Comparison of ENCODE assay signal across 36 cellular contexts in the genomic region with DNA sequence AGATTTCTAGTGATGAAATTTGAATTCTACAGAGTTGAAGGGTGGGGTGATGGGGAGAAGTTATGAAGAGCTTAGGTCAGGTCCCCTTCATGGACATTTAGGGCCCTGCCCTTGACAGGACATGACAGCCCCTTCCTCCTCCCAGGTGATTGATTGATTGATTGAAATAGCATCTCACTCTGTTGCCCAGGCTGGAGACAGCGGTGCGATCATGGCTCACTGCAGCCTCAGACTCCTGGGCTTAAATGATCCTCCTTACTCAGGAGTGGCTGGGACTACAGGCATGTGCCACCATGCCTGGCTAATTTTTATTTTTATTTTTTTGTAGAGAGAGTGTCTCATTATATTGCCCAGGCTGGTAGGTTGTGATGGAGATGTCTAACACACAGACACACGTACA. TPM values are rescaled to one million over a fixed set of nuclear protein-coding genes. Genes with fewer than 3 reads are reported as not detected.
"Had no signal": no experiment of that assay in that cellular context is flagged by ENCODE, and none has a peak within 500 bp of the region (broad histone marks: within the 10 kb centered on the region; RNA-seq: fewer than 3 reads in every experiment).

No MANE protein-coding gene starts in this region.

- H3K27me3 ChIP-seq: adrenal gland, body of pancreas, brain microvascular endothelial cell, breast epithelium had no signal

- H3K27ac ChIP-seq: adrenal gland, body of pancreas, brain microvascular endothelial cell, breast epithelium, VCaP had no signal

- H3K9me3 ChIP-seq: adrenal gland, body of pancreas, breast epithelium had no signal

- H3K36me3 ChIP-seq: adrenal gland, brain microvascular endothelial cell, breast epithelium had no signal

- H3K4me1 ChIP-seq: adrenal gland, body of pancreas, breast epithelium had no signal

- FAIRE-seq: astrocyte, TTC549 had no signal

- ATAC-seq: activated CD8-positive, alpha-beta T cell treated with anti-CD3 and anti-CD28 coated beads for 36 hours; activated naive CD4-positive, alpha-beta T cell treated with anti-CD3 and anti-CD28 coated beads, Interleukin-2, amount 50 U/mL, for 72 hours; activated T-cell treated with anti-CD3 and anti-CD28 coated beads, Interleukin-2, amount 50 U/mL, for 4 hours; activated T-cell treated with anti-CD3 and anti-CD28 coated beads, Interleukin-2, amount 50 U/mL, for 72 hours; activated T-helper 17 cell treated with anti-CD3 and anti-CD28 coated beads, Interleukin-2, amount 50 U/mL, for 72 hours; body of pancreas had no signal

- H3K4me3 ChIP-seq: adrenal gland, body of pancreas, breast epithelium had no signal

- DNase-seq: activated B cell treated with CpG ODN at 0.5 μM for 24 hours; activated CD4-positive, alpha-beta memory T cell treated with anti-CD3 and anti-CD28 coated beads for 36 hours; activated CD4-positive, alpha-beta T cell treated with anti-CD3 and anti-CD28 coated beads for 4 hours; activated CD4-positive, alpha-beta T cell treated with anti-CD3 and anti-CD28 coated beads, Interleukin-2, amount 10 ng/mL, durations not matched to agents 24 days and 14 days; activated CD4-positive, alpha-beta T cell treated with anti-CD3 and anti-CD28 coated beads, Interleukin-2, amount 50 U/mL, for 1 hour; activated CD4-positive, alpha-beta T cell treated with anti-CD3 and anti-CD28 coated beads, Interleukin-2, amount 50 U/mL, for 4 hours; activated CD4-positive, CD25-positive, alpha-beta regulatory T cell treated with anti-CD3 and anti-CD28 coated beads, Interleukin-2, amount 50 U/mL, for 72 hours; activated CD8-positive, alpha-beta memory T cell treated with anti-CD3 and anti-CD28 coated beads, Interleukin-2, amount 50 U/mL, for 4 hours; activated CD8-positive, alpha-beta T cell treated with anti-CD3 and anti-CD28 coated beads for 36 hours; activated effector memory CD4-positive, alpha-beta T cell treated with anti-CD3 and anti-CD28 coated beads, Interleukin-2, amount 50 U/mL, for 16 hours; activated gamma-delta T cell treated with Interleukin-2 at 50 U/mL for 16 hours; activated naive CD4-positive, alpha-beta T cell; activated naive CD4-positive, alpha-beta T cell treated with anti-CD3 and anti-CD28 coated beads for 36 hours; activated naive CD4-positive, alpha-beta T cell treated with anti-CD3 and anti-CD28 coated beads, Interleukin-2, amount 50 U/mL, for 16 hours; activated naive CD8-positive, alpha-beta T cell treated with anti-CD3 and anti-CD28 coated beads for 36 hours; activated T-cell treated with anti-CD3 and anti-CD28 coated beads for 4 hours; activated T-cell treated with anti-CD3 and anti-CD28 coated beads, Interleukin-2, amount 50 U/mL, for 1 hour; activated T-cell treated with anti-CD3 and anti-CD28 coated beads, Interleukin-2, amount 50 U/mL, for 4 hours; activated T-cell treated with anti-CD3 and anti-CD28 coated beads, Interleukin-2, amount 50 U/mL, for 72 hours; adrenal gland; amniotic stem cell; aorta; body of pancreas; brain microvascular endothelial cell; central memory CD4-positive, alpha-beta T cell; T-helper 1 cell; T-helper 2 cell; T-helper 9 cell had no signal

RNA-seq across cellular contexts. Expression of gene SMOX, which starts 40.7 kb away (rescaled TPM):
- total RNA-seq: activated B cell treated with CpG ODN at 0.5 μM for 24 hours had no signal

RNA-seq across cellular contexts. Expression of gene ADRA1D, which starts 59.7 kb away (rescaled TPM):
- total RNA-seq: activated B cell treated with CpG ODN at 0.5 μM for 24 hours; activated CD4-positive, alpha-beta memory T cell treated with anti-CD3 and anti-CD28 coated beads for 36 hours; activated CD4-positive, alpha-beta T cell treated with anti-CD3 and anti-CD28 coated beads, Interleukin-2, amount 10 ng/mL, durations not matched to agents 24 days and 14 days; activated CD8-positive, alpha-beta memory T cell treated with anti-CD3 and anti-CD28 coated beads for 36 hours; activated CD8-positive, alpha-beta T cell treated with anti-CD3 and anti-CD28 coated beads for 36 hours; activated naive CD4-positive, alpha-beta T cell treated with anti-CD3 and anti-CD28 coated beads for 36 hours; activated naive CD4-positive, alpha-beta T cell treated with anti-CD3 and anti-CD28 coated beads, Interleukin-2, amount 50 U/mL, for 72 hours; activated naive CD8-positive, alpha-beta T cell treated with anti-CD3 and anti-CD28 coated beads for 36 hours; activated T-cell treated with anti-CD3 and anti-CD28 coated beads, Interleukin-2, amount 50 U/mL, for 4 hours; activated T-cell treated with anti-CD3 and anti-CD28 coated beads, Interleukin-2, amount 50 U/mL, for 72 hours; activated T-helper 1 cell treated with anti-CD3 and anti-CD28 coated beads, Interleukin-12 subunit alpha, Interleukin-12 subunit beta, Interleukin-2, Interleukin-4 antibody, amounts not matched to agents 30 ng/mL and 10 ng/mL and 1 ng/mL, durations not matched to agents 14 hours and 24 hours and 36 hours; activated T-helper 17 cell treated with anti-CD3 and anti-CD28 coated beads, Interleukin-2, amount 50 U/mL, for 72 hours; astrocyte; body of pancreas had no signal
